10 cellular contexts compared by ENCODE assay signal in genomic region chr2:147551331-147551730, GRCh38.
DNase-seq lines count a peak whose midpoint lies in the region; TF ChIP-seq lines count a peak whose summit lies in the region.
"Had no signal": no experiment of that assay in that cellular context is flagged by ENCODE, and none has a peak within 500 bp of the region (broad histone marks: within the 10 kb centered on the region; RNA-seq: fewer than 3 reads in every experiment).

No MANE protein-coding gene starts in this region.

- H3K4me3 ChIP-seq in fibroblast of the aortic adventitia (ENCODE audit: low read depth, low read length): no peak overlapping the region

- TF ChIP-seq CTCF in fibroblast of the aortic adventitia (IDR thresholded peaks at IDR 0.05; ENCODE audit: insufficient read depth, low read length): no peak

- intact Hi-C loops in head of caudate nucleus (cut with DNase I): no loop called here

- DNase-seq in GM03348 (ENCODE audit: low spot score): peak; percentile 39
- peak; percentile 57 for DNase-seq in fibroblast of gingiva (ENCODE audit: low read depth)
- DNase-seq in fibroblast of the aortic adventitia (ENCODE audit: low read depth): peak; percentile 68
- DNase-seq in NK-92 treated with Interleukin-12 subunit alpha and Interleukin-12 subunit beta, amount 100 ng/mL, for 24 hours (lab: John Stamatoyannopoulos, UW): no peak
- no peak for DNase-seq in dedifferentiated amniotic fluid mesenchymal stem cell (ENCODE audit: extremely low spot score)
- no peak for DNase-seq in head of caudate nucleus
- no peak for DNase-seq in activated CD8-positive, alpha-beta memory T cell treated with anti-CD3 and anti-CD28 coated beads, Interleukin-2, amount 50 U/mL, for 4 hours
- DNase-seq: AML-193; CD4-positive, alpha-beta T cell; H9 had no signal

Comparison
In these comparisons a context has a peak if more than half of its experiments do, and no peak if none do; other contexts are left out.
1. DNase-seq: peak in GM03348 (single experiment), fibroblast of gingiva (single experiment) and fibroblast of the aortic adventitia (single experiment); none in NK-92 treated with Interleukin-12 subunit alpha and Interleukin-12 subunit beta, amount 100 ng/mL, for 24 hours (single experiment), dedifferentiated amniotic fluid mesenchymal stem cell (single experiment), head of caudate nucleus (0 of 42) and activated CD8-positive, alpha-beta memory T cell treated with anti-CD3 and anti-CD28 coated beads, Interleukin-2, amount 50 U/mL, for 4 hours (single experiment).